8 cellular contexts compared by ENCODE assay signal in the genomic region with DNA sequence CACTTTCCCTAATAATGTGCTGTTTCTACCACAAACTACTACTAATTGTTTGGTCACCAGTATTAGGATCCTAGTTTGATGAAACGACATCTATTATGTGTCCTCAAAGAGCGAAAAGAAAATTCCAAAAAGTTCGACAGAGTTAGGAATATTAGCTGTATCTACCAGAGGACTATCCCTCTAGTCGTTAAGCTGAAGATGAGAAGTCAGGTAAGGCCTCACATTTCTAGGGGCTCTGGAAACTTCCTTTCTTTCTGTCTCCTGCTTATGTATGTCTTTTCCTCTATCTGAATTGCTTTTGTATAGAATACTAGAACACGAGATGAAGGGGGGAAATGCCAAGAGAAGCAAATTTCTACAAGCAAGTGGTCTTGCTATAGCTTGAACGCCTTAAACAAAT. TPM values are rescaled to one million over a fixed set of nuclear protein-coding genes. Genes with fewer than 3 reads are reported as not detected.
DNase-seq lines count a peak whose midpoint lies in the region; ATAC-seq and TF ChIP-seq lines count a peak whose summit lies in the region.

No MANE protein-coding gene starts in this region.

- H3K27ac ChIP-seq in DND-41 (ENCODE audit: low read length) (no peak overlapping the region), PC-3 (ENCODE audit: low read length) (no peak overlapping the region), ovary (no peak overlapping the region)

- POLR2A ChIA-PET in PC-3 (lab: Charles Lee; ENCODE audit: unreplicated experiment): no interaction called here

- no peak overlapping the region for H2AFZ ChIP-seq in DND-41 (ENCODE audit: low read depth, low read length)
- H2AFZ ChIP-seq in PC-3 (ENCODE audit: low read length): no peak overlapping the region

- TSS peak; percentile 42 for BruUV-seq in PC-3 (replicated peaks; lab: Mats Ljungman, UMichigan)

- no peak for TF ChIP-seq CTCF in DND-41 (IDR thresholded peaks at IDR 0.05; ENCODE audit: borderline replicate concordance, extremely low read depth, low read length, poor library complexity, severe bottlenecking)
- no peak for TF ChIP-seq CTCF in PC-3 (conservative IDR thresholded peaks at IDR 0.05; ENCODE audit: low read depth, low read length)
- no peak for TF ChIP-seq CTCF in epithelial cell of esophagus (IDR thresholded peaks at IDR 0.05; ENCODE audit: insufficient read depth, low read depth, low read length, missing control alignments)
- TF ChIP-seq CTCF in ovary (IDR thresholded peaks at IDR 0.05): no peak

- H4K20me1 ChIP-seq in DND-41 (ENCODE audit: insufficient read depth, low read length) (peaks cover 23% of the 10 kb centered on the region), PC-3 (ENCODE audit: low read length) (peaks cover 32% of the 10 kb centered on the region)

- H3K36me3 ChIP-seq in DND-41 (ENCODE audit: insufficient read depth, low read length): no peaks in the 10 kb centered on the region; the same call in 1 of the 2 replicates
- no peaks in the 10 kb centered on the region for H3K36me3 ChIP-seq in PC-3 (ENCODE audit: low read depth, low read length)
- H3K36me3 ChIP-seq in ovary: no peaks in the 10 kb centered on the region

- no peaks in the 10 kb centered on the region for H3K27me3 ChIP-seq in DND-41 (ENCODE audit: insufficient read depth, low read length, poor library complexity)
- H3K27me3 ChIP-seq in PC-3 (ENCODE audit: low read length): no peaks in the 10 kb centered on the region
- H3K27me3 ChIP-seq in ovary: no peaks in the 10 kb centered on the region

- intact Hi-C loops in PC-3 (cut with micrococcal nuclease): loop anchor here (5.0 kb wide), 1 partner anchor 123 kb away; no protein-coding TSS in a partner anchor
- intact Hi-C loops in ovary (cut with DNase I): no loop called here

- TF ChIP-seq EP300 in ovary (IDR thresholded peaks at IDR 0.05): no peak

- CTCF ChIA-PET in PC-3 (lab: Charles Lee): interaction anchor here (0.6 kb wide), 1 partner anchor 105 kb away, joined by 3 read pairs; no protein-coding TSS in a partner anchor

- no peak for ATAC-seq in DND-41 (ENCODE audit: insufficient read depth, low read depth)
- no peak for ATAC-seq in PC-3
- ATAC-seq in GM21717 (IDR thresholded peaks at IDR 0.05; ENCODE audit: unreplicated experiment): no peak

- H3K9me3 ChIP-seq in DND-41 (ENCODE audit: insufficient read depth, low read length, severe bottlenecking) (no peaks in the 10 kb centered on the region), PC-3 (ENCODE audit: low read length) (no peaks in the 10 kb centered on the region), ovary (no peaks in the 10 kb centered on the region)

- H3K4me3 ChIP-seq in DND-41 (ENCODE audit: low read depth in 1 of 2, low read length in 2 of 2): peak overlapping the region in 1 of 2 experiments; percentile 90; a peak in 2 of 4 replicates
- H3K4me3 ChIP-seq in PC-3 (ENCODE audit: low read length): peak overlapping the region; percentile 80
- H3K4me3 ChIP-seq in epithelial cell of esophagus (ENCODE audit: low read length): peak overlapping the region; percentile 88
- H3K4me3 ChIP-seq in ovary: peak overlapping the region; percentile 97

- 21 to 31% (median 22%) methylated on average over 6 of the region's 6 CpGs for WGBS in ovary, 3 donors

- H3K79me2 ChIP-seq in DND-41 (ENCODE audit: insufficient read depth, low read length) (peaks cover 53% of the 10 kb centered on the region), PC-3 (ENCODE audit: low read length) (peaks cover 65% of the 10 kb centered on the region)

- TF ChIP-seq POLR2A in ovary (IDR thresholded peaks at IDR 0.05): no peak

- DNase-seq in DND-41 (no peak), PC-3 (peak; percentile 12), epithelial cell of esophagus (ENCODE audit: low read depth) (no peak), ovary (no peak), RKO (ENCODE audit: low spot score) (no peak)
- no peak for DNase-seq in activated CD4-positive, CD25-positive, alpha-beta regulatory T cell treated with anti-CD3 and anti-CD28 coated beads, Interleukin-2, amount 50 U/mL, for 72 hours
- DNase-seq in NK-92 treated with Interleukin-12 subunit alpha and Interleukin-12 subunit beta, amount 100 ng/mL, for 24 hours (lab: John Stamatoyannopoulos, UW): no peak

- H3K4me2 ChIP-seq in DND-41 (ENCODE audit: insufficient read depth, low read length): peak overlapping the region; percentile 77
- H3K4me2 ChIP-seq in PC-3 (ENCODE audit: low read length): peak overlapping the region; percentile 94

- H3F3A ChIP-seq in PC-3 (ENCODE audit: low read length, unreplicated experiment): no peaks in the 10 kb centered on the region

- no peaks in the 10 kb centered on the region for H3K9me2 ChIP-seq in PC-3 (replicated peaks; ENCODE audit: low read length)

- H3K9ac ChIP-seq in DND-41 (ENCODE audit: low read depth, low read length) (peak overlapping the region; percentile 89), PC-3 (ENCODE audit: low read length) (peak overlapping the region; percentile 90; the same call in 1 of the 2 replicates)

- H3K4me1 ChIP-seq in DND-41 (ENCODE audit: insufficient read depth, low read length): peaks cover 64% of the 10 kb centered on the region
- peaks cover 36% of the 10 kb centered on the region for H3K4me1 ChIP-seq in PC-3 (ENCODE audit: insufficient read depth, low read length)
- peaks cover 2% of the 10 kb centered on the region for H3K4me1 ChIP-seq in ovary (ENCODE audit: insufficient read depth)

RNA-seq across cellular contexts. Expression of a gene that starts 1.6 kb away (rescaled TPM):
- total RNA-seq in PC-3 (2014; rRNA removed) (63.5 and 86.4 TPM in 2 replicates), ovary (100 to 1,000 TPM in 6 of 7 donors, 10 to 100 TPM in 1; 88.9 to 171 (median 154) TPM)
- polyA plus RNA-seq in ovary: 100 to 1,000 TPM in 1 of 2 donors, 10 to 100 TPM in 1; 90.3 to 168 TPM
